22 cellular contexts compared by ENCODE assay signal in genomic region chr2:29865512-29865911, GRCh38. TPM values are rescaled to one million over a fixed set of nuclear protein-coding genes. Genes with fewer than 3 reads are reported as not detected.
DNase-seq lines count a peak whose midpoint lies in the region; ATAC-seq, FAIRE-seq and TF ChIP-seq lines count a peak whose summit lies in the region.
"Had no signal": no experiment of that assay in that cellular context is flagged by ENCODE, and none has a peak within 500 bp of the region (broad histone marks: within the 10 kb centered on the region; RNA-seq: fewer than 3 reads in every experiment).

No MANE protein-coding gene starts in this region.

- SMC1A ChIA-PET in GM12878 (lab: Charles Lee; ENCODE audit: uncharacterized antibody, unreplicated experiment): interaction anchor here (0.7 kb wide), 1 partner anchor 18 kb away, joined by 3 read pairs; no protein-coding TSS in a partner anchor

- peak; percentile 12 for DNase-seq in GM12878 (ENCODE audit: low read depth, low spot score)
- no peak for DNase-seq in foreskin fibroblast
- DNase-seq in activated CD4-positive, alpha-beta T cell treated with anti-CD3 and anti-CD28 coated beads, Interleukin-2, amount 50 U/mL, for 4 hours: no peak
- DNase-seq: C1 segment of cervical spinal cord; CD8-positive, alpha-beta memory T cell; KBM-7; MV-4-11; NCI-H2227 treated with DMSO at 0.1 percent for 48 hours; NCI-H510A treated with DMSO at 0.1 percent for 48 hours; NCI-H774; Right ventricle myocardium superior; SW 1271 had no signal

- TF ChIP-seq EP300 in GM12878 (IDR thresholded peaks at IDR 0.05; ENCODE audit: borderline replicate concordance in 1 of 2, control insufficient read depth in 1 of 2, low read depth in 2 of 2, low read length in 2 of 2): no peak

- no TSS peak for BruUV-seq in GM12878 (replicated peaks; lab: Mats Ljungman, UMichigan)

- no peaks in the 10 kb centered on the region for H3K79me2 ChIP-seq in GM12878 (ENCODE audit: control insufficient read depth, insufficient read depth, low read length)

- RAD21 ChIA-PET in GM12878 (lab: Charles Lee; ENCODE audit: unreplicated experiment): no interaction called here

- no peak overlapping the region for H3K27ac ChIP-seq in GM12878 (ENCODE audit: control insufficient read depth, insufficient read depth)

- no peak for TF ChIP-seq POLR2A in GM12878 (IDR thresholded peaks at IDR 0.05; ENCODE audit: low read depth, low read length)

- peak; percentile 47 for ATAC-seq in GM18498 (IDR thresholded peaks at IDR 0.05; ENCODE audit: unreplicated experiment)
- peak; percentile 69 for ATAC-seq in GM21381 (IDR thresholded peaks at IDR 0.05; ENCODE audit: unreplicated experiment)
- peak; percentile 69 for ATAC-seq in HG02852 (IDR thresholded peaks at IDR 0.05; ENCODE audit: unreplicated experiment)
- peak; percentile 80 for ATAC-seq in GM12878
- ATAC-seq in HG03135 (IDR thresholded peaks at IDR 0.05; ENCODE audit: unreplicated experiment): no peak
- no peak for ATAC-seq in GM21786 (IDR thresholded peaks at IDR 0.05; ENCODE audit: unreplicated experiment)
- ATAC-seq: GM23338, HCT116, HepG2 had no signal

- H3K36me3 ChIP-seq in GM12878 (ENCODE audit: control insufficient read depth in 2 of 2, insufficient read depth in 2 of 2, low read length in 1 of 2): no peaks in the 10 kb centered on the region

- no peak overlapping the region for H3K4me3 ChIP-seq in GM12878
- no peak overlapping the region for H3K4me3 ChIP-seq in foreskin fibroblast (ENCODE audit: low read depth in 1 of 2, low read length in 2 of 2)
- H3K4me3 ChIP-seq: GM23338 had no signal

- in situ Hi-C loops in GM12878 (cut with MboI): no loop called here

- POLR2A ChIA-PET in GM12878 (lab: Charles Lee): no interaction called here

- no peak for TF ChIP-seq CTCF in GM12878 (IDR thresholded peaks at IDR 0.05 in 2 of 3, conservative IDR thresholded peaks at IDR 0.05 in 1 of 3; ENCODE audit: control insufficient read depth in 2 of 3, extremely low read depth in 1 of 3, insufficient read depth in 1 of 3, low read depth in 3 of 3, low read length in 3 of 3)
- no peak for TF ChIP-seq CTCF in foreskin fibroblast (IDR thresholded peaks at IDR 0.05; ENCODE audit: low read depth, low read length)

- no peak overlapping the region for H3K9ac ChIP-seq in GM12878 (ENCODE audit: control insufficient read depth, insufficient read depth, low read length)

- TF ChIP-seq RAD21 in GM12878 (IDR thresholded peaks at IDR 0.05; ENCODE audit: insufficient read depth, low read depth, low read length): no peak

- 0% methylated on average over 1 of the region's 1 CpG for WGBS in GM12878 (ENCODE audit: insufficient coverage, insufficient replicate concordance, low lambda C conversion rate, missing lambda C conversion rate)

- CTCF ChIA-PET in GM12878 (lab: Yijun Ruan, JAX): no interaction called here

- H4K20me1 ChIP-seq in GM12878 (ENCODE audit: control insufficient read depth, insufficient read depth): no peaks in the 10 kb centered on the region

- H3K9me3 ChIP-seq in GM12878 (replicated peaks; ENCODE audit: control insufficient read depth, insufficient read depth, low read length): no peaks in the 10 kb centered on the region

- FAIRE-seq in GM12878 (lab: Jason Lieb, UNC): peak; percentile 57
- FAIRE-seq: HepG2, RCC 7860 had no signal

- no peak overlapping the region for H2AFZ ChIP-seq in GM12878 (ENCODE audit: control insufficient read depth, low read depth, low read length)
- H2AFZ ChIP-seq: GM23338 had no signal

- H3K4me1 ChIP-seq in GM12878 (ENCODE audit: control insufficient read depth, insufficient read depth, low read length): peaks cover 6% of the 10 kb centered on the region

- no peak overlapping the region for H3K4me2 ChIP-seq in GM12878 (ENCODE audit: control insufficient read depth, insufficient read depth)
- H3K4me2 ChIP-seq: GM23338 had no signal

- intact Hi-C loops in GM12878 (cut with micrococcal nuclease; ENCODE audit: unreplicated experiment): no loop called here

- H3K27me3 ChIP-seq in GM12878 (replicated peaks in 1 of 2; ENCODE audit: control insufficient read depth in 2 of 2, insufficient read depth in 2 of 2, low read length in 1 of 2): no peaks in the 10 kb centered on the region

TF ChIP-seq in GM12878, 131 proteins besides CTCF, POLR2A, EP300 and RAD21:
- 0 out of 2 replicates have a peak, but pooled peaks have one; percentile 27 for TF ChIP-seq EED (IDR thresholded peaks at IDR 0.05; ENCODE audit: low read depth)
- TF ChIP-seq RUNX3 (IDR thresholded peaks at IDR 0.05; ENCODE audit: low read length): peak; percentile 63
- 0 out of 2 replicates have a peak, but pooled peaks have one; percentile 32 for TF ChIP-seq IRF4 (IDR thresholded peaks at IDR 0.05; ENCODE audit: low read depth, low read length)
- no peak for TF ChIP-seq ZSCAN29 (IDR thresholded peaks at IDR 0.05)

RNA-seq across cellular contexts. Expression of gene ALK, which starts 55.9 kb away (rescaled TPM):
- total RNA-seq in GM12878 (2013; cell fraction: nucleolus; rRNA removed): 0.06 TPM in 1 of 2 replicates, not detected in the other
- total RNA-seq in GM12878 (2014; rRNA removed) (not detected in 2 replicates), GM12878 (2014; rRNA removed; fragmentation: Illumina TruSeq; extraction: Trizol) (not detected in 2 replicates), GM12878 (2021) (not detected in 2 replicates)
- not detected for polyA plus RNA-seq in GM12878 (2011; ENCODE audit: low read depth)
- polyA plus RNA-seq in GM12878 (2011; rRNA removed) (not detected in 2 replicates), GM12878 (2014; fragmentation: Illumina TruSeq; extraction: Trizol) (not detected in 2 replicates), GM12878 (2014; fragmentation: Nextera tagmentation; extraction: Ambion mirVana) (under 1 TPM in 1 of 2 experiments, not detected in 1; 0.11 TPM), GM12878 (2014; rRNA removed) (not detected in 2 replicates), GM12878 (2016; fragmentation: Nextera tagmentation; extraction: Ambion mirVana) (not detected)
- polyA plus RNA-seq in GM12878 (2011; cell fraction: cytosol; rRNA removed): 0.02 TPM in 1 of 2 replicates, not detected in the other
- polyA plus RNA-seq in GM12878 (2011; cell fraction: nucleus; rRNA removed): 0.01 TPM in 1 of 2 replicates, not detected in the other
- polyA plus RNA-seq in GM12878 (2012): not detected in 2 replicates
- polyA minus RNA-seq in GM12878 (2011; rRNA and poly(A)+ RNA removed): not detected in 2 replicates
- not detected in 2 replicates for polyA minus RNA-seq in GM12878 (2011; cell fraction: cytosol; rRNA and poly(A)+ RNA removed)
- polyA minus RNA-seq in GM12878 (2011; cell fraction: nucleus; rRNA and poly(A)+ RNA removed): not detected in 2 replicates
- total RNA-seq: CD8-positive, alpha-beta memory T cell; HepG2; T-helper 2 cell treated with Interferon-gamma antibody and Interleukin-4, amounts not matched to agents 100 ng/mL and 5 ng/mL, for 36 hours had no signal
- polyA plus RNA-seq: CD8-positive, alpha-beta memory T cell; GM23338; HepG2 had no signal

Comparison
In these comparisons a context has a peak if more than half of its experiments do, and no peak if none do; other contexts are left out.
1. ATAC-seq: peak in GM18498 (single experiment), GM21381 (single experiment), HG02852 (single experiment) and GM12878 (single experiment); none in HG03135 (single experiment) and GM21786 (single experiment).